8 cellular contexts compared by ENCODE assay signal in the genomic region with DNA sequence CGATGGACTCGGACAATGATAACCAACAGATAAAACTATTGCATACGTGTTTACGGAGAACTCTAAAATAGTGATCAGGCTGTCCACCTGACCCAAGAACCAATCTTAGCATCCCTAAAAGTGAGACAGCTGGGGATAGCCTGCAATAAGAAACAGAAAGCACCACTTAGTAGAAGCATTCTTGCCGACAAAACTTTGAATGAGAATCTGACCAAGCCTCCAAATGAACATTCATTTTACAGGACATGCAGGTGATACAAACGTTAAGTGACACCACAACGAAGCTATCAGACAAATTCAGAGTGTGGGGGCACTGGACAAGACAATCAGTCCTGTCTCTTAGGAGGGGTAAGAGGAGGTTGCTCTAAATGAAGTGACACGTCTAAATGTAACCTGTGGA. TPM values are rescaled to one million over a fixed set of nuclear protein-coding genes. Genes with fewer than 3 reads are reported as not detected.
DNase-seq lines count a peak whose midpoint lies in the region; ATAC-seq and TF ChIP-seq lines count a peak whose summit lies in the region.

No MANE protein-coding gene starts in this region.

- H3K27me3 Mint-ChIP-seq in CD4-positive, CD25-positive, alpha-beta regulatory T cell, result no peaks in the 10 kb centered on the region
- H3K27me3 Mint-ChIP-seq in natural killer cell treated with Interleukin-12 subunit alpha and Interleukin-12 subunit beta and Interleukin-15 and Interleukin-18, amount 100 ng/mL, for 72 hours, result no peaks in the 10 kb centered on the region

- peak overlapping the region; percentile 92 to 100 (median 97) for H3K4me3 Mint-ChIP-seq in CD4-positive, CD25-positive, alpha-beta regulatory T cell
- H3K4me3 Mint-ChIP-seq in natural killer cell treated with Interleukin-12 subunit alpha and Interleukin-12 subunit beta and Interleukin-15 and Interleukin-18, amount 100 ng/mL, for 72 hours, result peak overlapping the region; percentile 96

- no peaks in the 10 kb centered on the region for H3K9me3 ChIP-seq in CD4-positive, CD25-positive, alpha-beta regulatory T cell (ENCODE audit: control insufficient read depth in 2 of 2, low read length in 2 of 2)
- no peaks in the 10 kb centered on the region for H3K9me3 ChIP-seq in MG63
- no peaks in the 10 kb centered on the region for H3K9me3 ChIP-seq in colonic mucosa

- no peak for DNase-seq in CD4-positive, CD25-positive, alpha-beta regulatory T cell
- DNase-seq in MG63 (no peak), colonic mucosa (no peak), DMS153 (lab: John Stamatoyannopoulos, UW) (no peak), omental fat pad (ENCODE audit: low spot score) (no peak)
- DNase-seq in natural killer cell treated with Interleukin-12 subunit alpha and Interleukin-12 subunit beta and Interleukin-15 and Interleukin-18, amount 100 ng/mL, for 72 hours (ENCODE audit: low spot score), result no peak

- H3K27ac Mint-ChIP-seq in CD4-positive, CD25-positive, alpha-beta regulatory T cell, result peak overlapping the region; percentile 83 to 92 (median 90)
- H3K27ac Mint-ChIP-seq in natural killer cell treated with Interleukin-12 subunit alpha and Interleukin-12 subunit beta and Interleukin-15 and Interleukin-18, amount 100 ng/mL, for 72 hours, result peak overlapping the region; percentile 90

- ATAC-seq in CD4-positive, CD25-positive, alpha-beta regulatory T cell (ENCODE audit: low read depth in 2 of 2), result no peak
- ATAC-seq in natural killer cell treated with Interleukin-12 subunit alpha and Interleukin-12 subunit beta and Interleukin-15 and Interleukin-18, amount 100 ng/mL, for 72 hours, result no peak
- ATAC-seq in GM21423 (IDR thresholded peaks at IDR 0.05; ENCODE audit: unreplicated experiment) (no peak), omental fat pad (ENCODE audit: low FRiP score) (no peak), GM19397 (IDR thresholded peaks at IDR 0.05; ENCODE audit: unreplicated experiment) (no peak)

- H3K27me3 ChIP-seq in CD4-positive, CD25-positive, alpha-beta regulatory T cell (ENCODE audit: control insufficient read depth, insufficient read depth, low read length), result no peaks in the 10 kb centered on the region
- H3K27me3 ChIP-seq in MG63 (no peaks in the 10 kb centered on the region), colonic mucosa (no peaks in the 10 kb centered on the region)

- H3K27ac ChIP-seq in CD4-positive, CD25-positive, alpha-beta regulatory T cell (ENCODE audit: insufficient read depth, low read length, poor library complexity, severe bottlenecking), result no peak overlapping the region
- H3K27ac ChIP-seq in colonic mucosa, result no peak overlapping the region

- H3K36me3 Mint-ChIP-seq in CD4-positive, CD25-positive, alpha-beta regulatory T cell, result peaks cover 14% of the 10 kb centered on the region
- H3K36me3 Mint-ChIP-seq in natural killer cell treated with Interleukin-12 subunit alpha and Interleukin-12 subunit beta and Interleukin-15 and Interleukin-18, amount 100 ng/mL, for 72 hours, result peaks cover 14% of the 10 kb centered on the region

- peaks cover 27% of the 10 kb centered on the region for H3K4me1 ChIP-seq in CD4-positive, CD25-positive, alpha-beta regulatory T cell (ENCODE audit: control insufficient read depth, insufficient read depth, low read length, poor library complexity, severe bottlenecking)
- peaks cover 5% of the 10 kb centered on the region for H3K4me1 ChIP-seq in colonic mucosa

- H3K36me3 ChIP-seq in CD4-positive, CD25-positive, alpha-beta regulatory T cell (ENCODE audit: control insufficient read depth, insufficient read depth, low read length), result peaks cover 15% of the 10 kb centered on the region
- H3K36me3 ChIP-seq in MG63 (peaks cover 42% of the 10 kb centered on the region), colonic mucosa (no peaks in the 10 kb centered on the region)

- H3K4me1 Mint-ChIP-seq in CD4-positive, CD25-positive, alpha-beta regulatory T cell, result peaks cover 36 to 61% (median 38%) of the 10 kb centered on the region in 4 donors
- peaks cover 23 to 48% of the 10 kb centered on the region in 2 donors for H3K4me1 Mint-ChIP-seq in natural killer cell treated with Interleukin-12 subunit alpha and Interleukin-12 subunit beta and Interleukin-15 and Interleukin-18, amount 100 ng/mL, for 72 hours (ENCODE audit: low read depth in 2 of 2)

- H3K9ac ChIP-seq in colonic mucosa (ENCODE audit: low read depth in 2 of 2, low read length in 2 of 2), result peak overlapping the region in 1 of 2 donors; percentile 84

- H3K4me3 ChIP-seq in CD4-positive, CD25-positive, alpha-beta regulatory T cell (ENCODE audit: low read depth, low read length), result peak overlapping the region; percentile 85
- peak overlapping the region; percentile 91 for H3K4me3 ChIP-seq in MG63
- H3K4me3 ChIP-seq in colonic mucosa, result peak overlapping the region; percentile 83

- intact Hi-C loops in colonic mucosa (cut with DNase I), result no loop called here

- no peaks in the 10 kb centered on the region for H3K9me3 Mint-ChIP-seq in CD4-positive, CD25-positive, alpha-beta regulatory T cell
- H3K9me3 Mint-ChIP-seq in natural killer cell treated with Interleukin-12 subunit alpha and Interleukin-12 subunit beta and Interleukin-15 and Interleukin-18, amount 100 ng/mL, for 72 hours, result no peaks in the 10 kb centered on the region

- TF ChIP-seq CTCF in colonic mucosa (IDR thresholded peaks at IDR 0.05), result no peak
- TF ChIP-seq CTCF in omental fat pad (IDR thresholded peaks at IDR 0.05), result no peak

RNA-seq across cellular contexts. Expression of a gene that starts 1.2 kb away (rescaled TPM):
- total RNA-seq in CD4-positive, CD25-positive, alpha-beta regulatory T cell, result 15.6 TPM
- 10 to 100 TPM; 45.9 to 52.0 (median 48.6) TPM for polyA plus RNA-seq in CD4-positive, CD25-positive, alpha-beta regulatory T cell
- total RNA-seq in MG63 (2014; rRNA removed; shearing (Covaris generic); ENCODE audit: low replicate concordance), result 248 and 252 TPM in 2 replicates
- total RNA-seq in colonic mucosa (10 to 100 TPM; 41.2 to 78.1 TPM), omental fat pad (10 to 100 TPM; 17.5 to 42.0 (median 26.4) TPM)
- total RNA-seq in natural killer cell treated with Interleukin-12 subunit alpha and Interleukin-12 subunit beta and Interleukin-15 and Interleukin-18, amount 100 ng/mL, for 72 hours, result 10 to 100 TPM; 60.0 to 68.9 TPM
